17 cellular contexts compared by ENCODE assay signal in the genomic region with DNA sequence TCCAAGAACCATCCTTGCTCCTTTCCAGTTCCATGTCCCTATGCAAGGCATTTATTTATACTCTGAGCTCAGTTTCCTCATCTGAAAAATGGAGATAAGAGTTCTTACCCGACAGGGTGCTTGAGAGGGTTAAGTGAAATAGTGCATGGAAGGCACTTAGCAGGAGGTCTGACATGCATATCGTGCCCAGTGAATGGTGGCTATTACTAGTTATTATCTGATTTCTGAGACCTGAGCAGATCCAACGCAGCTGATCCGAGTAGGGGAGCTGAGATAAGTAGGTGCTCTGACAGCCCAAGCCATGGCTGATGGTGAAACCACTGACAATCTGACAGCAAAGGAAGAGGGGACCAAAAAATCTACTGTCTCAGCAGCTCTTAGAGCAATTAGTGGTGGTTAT.
"Had no signal": no experiment of that assay in that cellular context is flagged by ENCODE, and none has a peak within 500 bp of the region (broad histone marks: within the 10 kb centered on the region; RNA-seq: fewer than 3 reads in every experiment).

No MANE protein-coding gene starts in this region.

- H3K27ac Mint-ChIP-seq: dendritic cell treated with granulocyte-macrophage colony-stimulating factor and Interleukin-4, amounts not matched to agents 40 ng/mL and 50 ng/mL, for 4 days; effector memory CD8-positive, alpha-beta T cell; naive thymus-derived CD8-positive, alpha-beta T cell had no signal

- H3K27ac ChIP-seq: epithelial cell of prostate, right atrium auricular region, suprapubic skin had no signal

- H3K9me3 Mint-ChIP-seq: dendritic cell treated with granulocyte-macrophage colony-stimulating factor and Interleukin-4, amounts not matched to agents 40 ng/mL and 50 ng/mL, for 4 days; effector memory CD8-positive, alpha-beta T cell; naive thymus-derived CD8-positive, alpha-beta T cell; neural crest cell had no signal

- H3K36me3 ChIP-seq: esophagus muscularis mucosa, gastroesophageal sphincter, right atrium auricular region, suprapubic skin, tibial nerve had no signal

- ATAC-seq: effector memory CD8-positive, alpha-beta T cell; gastroesophageal sphincter; left lobe of liver; naive thymus-derived CD8-positive, alpha-beta T cell had no signal

- H3K4me3 ChIP-seq: esophagus muscularis mucosa, gastroesophageal sphincter, right atrium auricular region, suprapubic skin, tibial nerve had no signal

- DNase-seq: effector memory CD8-positive, alpha-beta T cell; glutamatergic neuron; islet precursor cell; mammary epithelial cell; naive thymus-derived CD8-positive, alpha-beta T cell; small intestine; stimulated activated CD4-positive, alpha-beta T cell treated with anti-CD3 and anti-CD28 coated beads, Interleukin-12 subunit alpha, Interleukin-12 subunit beta, amount 100 ng/mL, for 4 hours; stimulated activated naive CD4-positive, alpha-beta T cell treated with Interleukin-2 at 50 U/mL for 16 hours had no signal

- H3K4me3 Mint-ChIP-seq: dendritic cell treated with granulocyte-macrophage colony-stimulating factor and Interleukin-4, amounts not matched to agents 40 ng/mL and 50 ng/mL, for 4 days; effector memory CD8-positive, alpha-beta T cell; naive thymus-derived CD8-positive, alpha-beta T cell; neural crest cell had no signal

- H3K36me3 Mint-ChIP-seq: naive thymus-derived CD8-positive, alpha-beta T cell had no signal

- H3K27me3 ChIP-seq: esophagus muscularis mucosa, gastroesophageal sphincter, right atrium auricular region, suprapubic skin, tibial nerve had no signal

- H3K9me3 ChIP-seq: esophagus muscularis mucosa, gastroesophageal sphincter, right atrium auricular region, suprapubic skin, tibial nerve had no signal

- H3K4me1 Mint-ChIP-seq: naive thymus-derived CD8-positive, alpha-beta T cell had no signal
